Comparison of ENCODE assay signal across 9 cellular contexts in the genomic region with DNA sequence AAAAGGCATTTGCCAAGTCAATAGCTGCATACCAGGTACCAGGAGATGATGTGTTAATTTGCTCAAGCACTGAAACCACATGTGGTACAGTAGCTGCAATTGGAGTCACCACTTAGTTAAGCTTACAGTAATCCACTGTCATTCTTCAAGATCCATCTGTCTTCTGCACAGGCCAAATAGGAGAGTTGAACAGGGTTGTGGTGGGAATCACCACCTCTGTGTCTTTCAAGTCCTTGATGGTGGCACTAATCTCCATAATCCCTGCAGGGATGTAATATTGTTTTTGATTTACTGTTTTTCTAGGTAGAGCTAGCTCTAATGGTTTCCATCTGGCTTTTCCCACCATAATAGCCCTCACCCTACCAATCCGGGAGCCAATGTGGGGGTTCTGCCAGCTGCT.
"Had no signal": no experiment of that assay in that cellular context is flagged by ENCODE, and none has a peak within 500 bp of the region (broad histone marks: within the 10 kb centered on the region; RNA-seq: fewer than 3 reads in every experiment).

No MANE protein-coding gene starts in this region.

- DNase-seq: GM23248, GOT3, H7, HFFc6, IMR-90, KG1 had no signal

- ATAC-seq: HCT116, K562 had no signal

- FAIRE-seq: HTR-8/SVneo, K562 had no signal
